Comparison of ENCODE assay signal across 21 cellular contexts in genomic region chr21:32544697-32545096, GRCh38. TPM values are rescaled to one million over a fixed set of nuclear protein-coding genes. Genes with fewer than 3 reads are reported as not detected.
DNase-seq lines count a peak whose midpoint lies in the region; FAIRE-seq and TF ChIP-seq lines count a peak whose summit lies in the region.
"Had no signal": no experiment of that assay in that cellular context is flagged by ENCODE, and none has a peak within 500 bp of the region (broad histone marks: within the 10 kb centered on the region; RNA-seq: fewer than 3 reads in every experiment).

No MANE protein-coding gene starts in this region.

- H3K9me3 Mint-ChIP-seq in activated naive CD8-positive, alpha-beta T cell treated with anti-CD3 and anti-CD28 coated beads for 36 hours: no peaks in the 10 kb centered on the region
- H3K9me3 Mint-ChIP-seq: CD4-positive, alpha-beta memory T cell; GM23338; H9; HFFc6 had no signal

- FAIRE-seq in endothelial cell of umbilical vein (lab: Jason Lieb, UNC): peak; percentile 82
- FAIRE-seq: GM12878, GM18507 had no signal

- H3K4me3 ChIP-seq in MM.1S (ENCODE audit: low read length): no peak overlapping the region
- H3K4me3 ChIP-seq in endothelial cell of umbilical vein (replicated peaks in 1 of 3; ENCODE audit: insufficient read depth in 1 of 3, low read depth in 1 of 3, low read length in 3 of 3): no peak overlapping the region
- H3K4me3 ChIP-seq in fibroblast of the aortic adventitia (ENCODE audit: low read depth, low read length): no peak overlapping the region
- no peak overlapping the region for H3K4me3 ChIP-seq in stomach
- H3K4me3 ChIP-seq: GM12878, GM23338 had no signal

- no peaks in the 10 kb centered on the region for H3K4me1 ChIP-seq in MM.1S (ENCODE audit: low read length)
- peaks cover 22% of the 10 kb centered on the region for H3K4me1 ChIP-seq in endothelial cell of umbilical vein (ENCODE audit: control insufficient read depth, extremely low read depth, insufficient read depth, low read length)
- H3K4me1 ChIP-seq in stomach: no peaks in the 10 kb centered on the region

- POLR2A ChIA-PET in endothelial cell of umbilical vein (lab: Charles Lee): interaction anchor here (1.0 kb wide), 1 partner anchor 23 kb away, joined by 4 read pairs; no protein-coding TSS in a partner anchor

- H3K9me3 ChIP-seq in MM.1S (replicated peaks; ENCODE audit: insufficient read depth, low read length) (no peaks in the 10 kb centered on the region), endothelial cell of umbilical vein (replicated peaks; ENCODE audit: control insufficient read depth, insufficient read depth, low read length) (no peaks in the 10 kb centered on the region), stomach (no peaks in the 10 kb centered on the region)

- H3K36me3 ChIP-seq in MM.1S (replicated peaks; ENCODE audit: insufficient read depth, low read length) (no peaks in the 10 kb centered on the region), endothelial cell of umbilical vein (ENCODE audit: control insufficient read depth in 2 of 2, extremely low read depth in 1 of 2, insufficient read depth in 2 of 2, low read length in 2 of 2) (no peaks in the 10 kb centered on the region), stomach (no peaks in the 10 kb centered on the region)

- H3K4me3 Mint-ChIP-seq in activated naive CD8-positive, alpha-beta T cell treated with anti-CD3 and anti-CD28 coated beads for 36 hours: no peak overlapping the region
- H3K4me3 Mint-ChIP-seq: CD4-positive, alpha-beta memory T cell; GM23338; H9; HFFc6 had no signal

- TF ChIP-seq EP300 in stomach (IDR thresholded peaks at IDR 0.05): no peak

- H3K9ac ChIP-seq in MM.1S (ENCODE audit: low read length): no peak overlapping the region
- peak overlapping the region; percentile 39 for H3K9ac ChIP-seq in endothelial cell of umbilical vein (replicated peaks; ENCODE audit: extremely low read depth, insufficient read depth, low read length)

- H3K4me2 ChIP-seq in MM.1S (ENCODE audit: low read depth, low read length) (no peak overlapping the region), endothelial cell of umbilical vein (ENCODE audit: insufficient read depth, low read length) (peak overlapping the region; percentile 48)
- H3K4me2 ChIP-seq: GM23338 had no signal

- H4K20me1 ChIP-seq in MM.1S (ENCODE audit: insufficient read depth, low read length) (no peaks in the 10 kb centered on the region), endothelial cell of umbilical vein (replicated peaks; ENCODE audit: control insufficient read depth, extremely low read depth, insufficient read depth, low read length) (no peaks in the 10 kb centered on the region)

- H3K27me3 Mint-ChIP-seq in activated naive CD8-positive, alpha-beta T cell treated with anti-CD3 and anti-CD28 coated beads for 36 hours: no peaks in the 10 kb centered on the region
- H3K27me3 Mint-ChIP-seq: CD4-positive, alpha-beta memory T cell had no signal

- no TSS peak for BruUV-seq in endothelial cell of umbilical vein (replicated peaks; lab: Mats Ljungman, UMichigan)

- no peak for TF ChIP-seq POLR2A in endothelial cell of umbilical vein (IDR thresholded peaks at IDR 0.05; ENCODE audit: low read depth, low read length)
- no peak for TF ChIP-seq POLR2A in stomach (IDR thresholded peaks at IDR 0.05)

- no peak overlapping the region for H3K27ac Mint-ChIP-seq in activated naive CD8-positive, alpha-beta T cell treated with anti-CD3 and anti-CD28 coated beads for 36 hours
- H3K27ac Mint-ChIP-seq: CD4-positive, alpha-beta memory T cell; GM23338; H9; HFFc6 had no signal

- no peak overlapping the region for H2AFZ ChIP-seq in MM.1S (ENCODE audit: low read length)
- no peak overlapping the region for H2AFZ ChIP-seq in endothelial cell of umbilical vein (ENCODE audit: low read depth, low read length)
- H2AFZ ChIP-seq: GM23338 had no signal

- H3K27ac ChIP-seq in MM.1S (ENCODE audit: low read length) (no peak overlapping the region), endothelial cell of umbilical vein (ENCODE audit: insufficient read depth, low read depth, low read length) (peak overlapping the region; percentile 96), stomach (no peak overlapping the region)

- H3F3A ChIP-seq in MM.1S (ENCODE audit: insufficient read depth, low read length): no peaks in the 10 kb centered on the region

- intact Hi-C loops in endothelial cell of umbilical vein (cut with micrococcal nuclease) (loop anchor here (1.0 to 5.0 kb wide), 4 partner anchors 20 to 812 kb away; partner anchors contain the start of gene SCAF4), stomach (cut with DNase I; ENCODE audit: low total_unique reads) (no loop called here)

- no peaks in the 10 kb centered on the region for H3K36me3 Mint-ChIP-seq in activated naive CD8-positive, alpha-beta T cell treated with anti-CD3 and anti-CD28 coated beads for 36 hours
- H3K36me3 Mint-ChIP-seq: CD4-positive, alpha-beta memory T cell had no signal

- no peaks in the 10 kb centered on the region for H3K9me1 ChIP-seq in endothelial cell of umbilical vein (replicated peaks; ENCODE audit: control insufficient read depth, extremely low read depth, insufficient read depth, low read length)

- DNase-seq in MM.1S (peak; percentile 1), endothelial cell of umbilical vein (ENCODE audit: low read depth, low spot score) (peak; percentile 87), fibroblast of the aortic adventitia (ENCODE audit: low read depth) (peak; percentile 35), stomach (no peak), NCI-H128 (lab: John Stamatoyannopoulos, UW; ENCODE audit: unreplicated experiment) (no peak), NCI-H2029 treated with DMSO at 0.1 percent for 48 hours (lab: John Stamatoyannopoulos, UW) (no peak)
- no peak for DNase-seq in activated naive CD8-positive, alpha-beta T cell treated with anti-CD3 and anti-CD28 coated beads for 36 hours
- DNase-seq: C1 segment of cervical spinal cord; CD4-positive, alpha-beta memory T cell; COR-L47; DMS153; DND-41; GDM1; H9; HFFc6 had no signal

- dilution Hi-C loops in endothelial cell of umbilical vein (cut with MboI; ENCODE audit: extremely low pct_ligation_motif_present, low sequenced_read_pairs): no loop called here

- no peaks in the 10 kb centered on the region for H3K79me2 ChIP-seq in MM.1S (ENCODE audit: low read length)
- no peaks in the 10 kb centered on the region for H3K79me2 ChIP-seq in endothelial cell of umbilical vein (ENCODE audit: control insufficient read depth, insufficient read depth, low read length)

- CTCF ChIA-PET in endothelial cell of umbilical vein (lab: Charles Lee): interaction anchor here (1.0 to 2.4 kb wide), 5 partner anchors 14 to 131 kb away, joined by 3 to 7 read pairs (median 4); no protein-coding TSS in a partner anchor

- H3K4me1 Mint-ChIP-seq in activated naive CD8-positive, alpha-beta T cell treated with anti-CD3 and anti-CD28 coated beads for 36 hours: no peaks in the 10 kb centered on the region
- H3K4me1 Mint-ChIP-seq: GM23338, H9 had no signal

- no peaks in the 10 kb centered on the region for H3K9me2 ChIP-seq in MM.1S (replicated peaks; ENCODE audit: insufficient read depth, low read length)

- no peaks in the 10 kb centered on the region for H3K27me3 ChIP-seq in MM.1S (replicated peaks; ENCODE audit: insufficient read depth, low read length)
- no peaks in the 10 kb centered on the region for H3K27me3 ChIP-seq in endothelial cell of umbilical vein (ENCODE audit: control insufficient read depth in 2 of 2, insufficient read depth in 2 of 2, low read length in 2 of 2)
- no peaks in the 10 kb centered on the region for H3K27me3 ChIP-seq in stomach

- WGBS in stomach, 5 donors: 87 to 96% (median 93%) methylated on average over 4 of the region's 4 CpGs

- TF ChIP-seq CTCF in MM.1S (IDR thresholded peaks at IDR 0.05; ENCODE audit: low read length) (no peak), endothelial cell of umbilical vein (IDR thresholded peaks at IDR 0.05; ENCODE audit: extremely low read depth in 1 of 2, insufficient read depth in 1 of 2, low read depth in 1 of 2, low read length in 2 of 2) (no peak), fibroblast of the aortic adventitia (IDR thresholded peaks at IDR 0.05; ENCODE audit: insufficient read depth, low read length) (no peak), stomach (IDR thresholded peaks at IDR 0.05) (no peak)

TF ChIP-seq in endothelial cell of umbilical vein, 7 proteins besides CTCF, POLR2A, EP300 and RAD21:
- TF ChIP-seq JUN (IDR thresholded peaks at IDR 0.05; ENCODE audit: borderline replicate concordance, insufficient read depth, insufficient read length, low read depth): peak; percentile 91
- peak; percentile 87 for TF ChIP-seq FOS (IDR thresholded peaks at IDR 0.05; ENCODE audit: borderline replicate concordance, insufficient read depth, low read length)
- peak; percentile 64 for TF ChIP-seq GATA2 (IDR thresholded peaks at IDR 0.05; ENCODE audit: insufficient read depth, insufficient read length, low read depth, low read length)
- TF ChIP-seq EZH2 (IDR thresholded peaks at IDR 0.05; ENCODE audit: borderline replicate concordance, low read depth, low read length, severe bottlenecking): no peak
- TF ChIP-seq, protein P1, sequence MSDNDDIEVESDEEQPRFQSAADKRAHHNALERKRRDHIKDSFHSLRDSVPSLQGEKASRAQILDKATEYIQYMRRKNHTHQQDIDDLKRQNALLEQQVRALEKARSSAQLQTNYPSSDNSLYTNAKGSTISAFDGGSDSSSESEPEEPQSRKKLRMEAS (IDR thresholded peaks at IDR 0.05; ENCODE audit: insufficient read depth, insufficient read length): no peak
- no peak for TF ChIP-seq MYC (IDR thresholded peaks at IDR 0.05; ENCODE audit: low read depth, low read length)
- TF ChIP-seq POLR2AphosphoS5 (IDR thresholded peaks at IDR 0.05; ENCODE audit: insufficient read depth, low read depth, low read length): peak; percentile 28

RNA-seq across cellular contexts. Expression of gene TCP10L, which starts 40.6 kb away (rescaled TPM):
- total RNA-seq in endothelial cell of umbilical vein (not detected in 2 replicates), fibroblast of the aortic adventitia (ENCODE audit: low replicate concordance) (0.45 TPM in 1 of 2 replicates, not detected in the other), stomach (under 1 TPM in 1 of 5 donors, not detected in 4; 0.73 TPM)
- polyA plus RNA-seq in endothelial cell of umbilical vein (0.06 and 0.07 TPM in 2 replicates), stomach (1 to 10 TPM in 1 of 3 donors, not detected in 2; 1.3 TPM)
- 0.21 and 0.22 TPM in 2 replicates for polyA plus RNA-seq in endothelial cell of umbilical vein (2011; cell fraction: cytosol; rRNA removed)
- polyA plus RNA-seq in endothelial cell of umbilical vein (2011; cell fraction: nucleus; rRNA removed): 0.34 and 0.49 TPM in 2 replicates
- polyA plus RNA-seq in endothelial cell of umbilical vein (2012): 0.52 and 0.54 TPM in 2 replicates
- 0.23 and 0.29 TPM in 2 replicates for polyA minus RNA-seq in endothelial cell of umbilical vein
- 1.3 TPM for polyA minus RNA-seq in endothelial cell of umbilical vein (2011; cell fraction: cytosol; rRNA and poly(A)+ RNA removed)
- polyA minus RNA-seq in endothelial cell of umbilical vein (2011; cell fraction: nucleus; rRNA and poly(A)+ RNA removed): not detected in 2 replicates
- under 1 TPM; 0.48 to 0.52 TPM for total RNA-seq in activated naive CD8-positive, alpha-beta T cell treated with anti-CD3 and anti-CD28 coated beads for 36 hours
- total RNA-seq: A172, H4 had no signal
- polyA plus RNA-seq: BJ had no signal

Comparison
In these comparisons a context has a peak if more than half of its experiments do, and no peak if none do; other contexts are left out.
1. DNase-seq: peak in MM.1S (single experiment), endothelial cell of umbilical vein (single experiment) and fibroblast of the aortic adventitia (single experiment); none in activated naive CD8-positive, alpha-beta T cell treated with anti-CD3 and anti-CD28 coated beads for 36 hours (single experiment), stomach (single experiment), NCI-H128 (single experiment) and NCI-H2029 treated with DMSO at 0.1 percent for 48 hours (single experiment).